In the genomic region with DNA sequence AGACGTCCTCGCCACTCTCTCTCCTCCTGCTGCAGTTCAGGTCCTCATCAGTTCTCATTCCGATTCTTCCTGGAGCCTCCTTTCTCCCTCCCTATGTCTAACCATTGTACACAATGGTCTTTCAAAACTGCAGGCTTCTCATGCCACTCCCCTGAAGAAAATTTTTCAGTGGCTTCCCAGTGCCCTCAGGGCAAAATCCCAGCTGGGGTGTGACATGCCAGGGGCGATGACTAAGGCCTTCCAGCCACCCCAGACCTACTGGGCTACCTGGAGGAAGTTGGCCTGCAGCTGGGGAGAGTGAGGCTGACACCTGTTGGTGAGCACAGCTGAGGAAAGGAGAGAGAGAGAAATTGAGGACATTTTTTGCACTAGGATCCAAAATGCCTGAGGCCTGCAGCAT, we compare ENCODE assay signal across 1 cellular context.
A peak's percentile ranks its signal among the peaks of the same experiment; 100 is the strongest.
TF ChIP-seq lines count a peak whose summit lies in the region.

No MANE protein-coding gene starts in this region.

TF ChIP-seq in HCT116, 20 proteins besides CTCF, POLR2A, EP300 and RAD21 (continued from another document):
- TF ChIP-seq, protein P1, sequence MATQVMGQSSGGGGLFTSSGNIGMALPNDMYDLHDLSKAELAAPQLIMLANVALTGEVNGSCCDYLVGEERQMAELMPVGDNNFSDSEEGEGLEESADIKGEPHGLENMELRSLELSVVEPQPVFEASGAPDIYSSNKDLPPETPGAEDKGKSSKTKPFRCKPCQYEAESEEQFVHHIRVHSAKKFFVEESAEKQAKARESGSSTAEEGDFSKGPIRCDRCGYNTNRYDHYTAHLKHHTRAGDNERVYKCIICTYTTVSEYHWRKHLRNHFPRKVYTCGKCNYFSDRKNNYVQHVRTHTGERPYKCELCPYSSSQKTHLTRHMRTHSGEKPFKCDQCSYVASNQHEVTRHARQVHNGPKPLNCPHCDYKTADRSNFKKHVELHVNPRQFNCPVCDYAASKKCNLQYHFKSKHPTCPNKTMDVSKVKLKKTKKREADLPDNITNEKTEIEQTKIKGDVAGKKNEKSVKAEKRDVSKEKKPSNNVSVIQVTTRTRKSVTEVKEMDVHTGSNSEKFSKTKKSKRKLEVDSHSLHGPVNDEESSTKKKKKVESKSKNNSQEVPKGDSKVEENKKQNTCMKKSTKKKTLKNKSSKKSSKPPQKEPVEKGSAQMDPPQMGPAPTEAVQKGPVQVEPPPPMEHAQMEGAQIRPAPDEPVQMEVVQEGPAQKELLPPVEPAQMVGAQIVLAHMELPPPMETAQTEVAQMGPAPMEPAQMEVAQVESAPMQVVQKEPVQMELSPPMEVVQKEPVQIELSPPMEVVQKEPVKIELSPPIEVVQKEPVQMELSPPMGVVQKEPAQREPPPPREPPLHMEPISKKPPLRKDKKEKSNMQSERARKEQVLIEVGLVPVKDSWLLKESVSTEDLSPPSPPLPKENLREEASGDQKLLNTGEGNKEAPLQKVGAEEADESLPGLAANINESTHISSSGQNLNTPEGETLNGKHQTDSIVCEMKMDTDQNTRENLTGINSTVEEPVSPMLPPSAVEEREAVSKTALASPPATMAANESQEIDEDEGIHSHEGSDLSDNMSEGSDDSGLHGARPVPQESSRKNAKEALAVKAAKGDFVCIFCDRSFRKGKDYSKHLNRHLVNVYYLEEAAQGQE (IDR thresholded peaks at IDR 0.05; ENCODE audit: low read depth): no peak
- TF ChIP-seq CBX3 (IDR thresholded peaks at IDR 0.05; ENCODE audit: low read depth) (peak; percentile 66; the same call in 1 of the 2 replicates), SP1 (IDR thresholded peaks at IDR 0.05; ENCODE audit: low read depth) (peak; percentile 65), ZFX (IDR thresholded peaks at IDR 0.05) (no peak), TCF7L2 (IDR thresholded peaks at IDR 0.05; ENCODE audit: borderline replicate concordance, extremely low read depth, insufficient read depth, insufficient read length) (no peak), FOSL1 (IDR thresholded peaks at IDR 0.05; ENCODE audit: low read depth) (peak; percentile 74), YY1 (IDR thresholded peaks at IDR 0.05; ENCODE audit: extremely low read depth, insufficient replicate concordance, low read depth, low read length) (peak; percentile 37), EZH2phosphoT487 (IDR thresholded peaks at IDR 0.05; ENCODE audit: borderline replicate concordance) (no peak), EZH2 (IDR thresholded peaks at IDR 0.05) (no peak), ELF1 (IDR thresholded peaks at IDR 0.05; ENCODE audit: borderline replicate concordance, low read depth) (no peak), ZNF274 (IDR thresholded peaks at IDR 0.05; ENCODE audit: low read depth, low read length) (no peak), EGR1 (IDR thresholded peaks at IDR 0.05; ENCODE audit: low read depth) (no peak), POLR2AphosphoS5 (IDR thresholded peaks at IDR 0.05; ENCODE audit: low read depth, low read length) (peak; percentile 20; the same call in 1 of the 2 replicates)
- TF ChIP-seq, protein P2, sequence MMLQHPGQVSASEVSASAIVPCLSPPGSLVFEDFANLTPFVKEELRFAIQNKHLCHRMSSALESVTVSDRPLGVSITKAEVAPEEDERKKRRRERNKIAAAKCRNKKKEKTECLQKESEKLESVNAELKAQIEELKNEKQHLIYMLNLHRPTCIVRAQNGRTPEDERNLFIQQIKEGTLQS (IDR thresholded peaks at IDR 0.05): no peak
- TF ChIP-seq, protein P3, sequence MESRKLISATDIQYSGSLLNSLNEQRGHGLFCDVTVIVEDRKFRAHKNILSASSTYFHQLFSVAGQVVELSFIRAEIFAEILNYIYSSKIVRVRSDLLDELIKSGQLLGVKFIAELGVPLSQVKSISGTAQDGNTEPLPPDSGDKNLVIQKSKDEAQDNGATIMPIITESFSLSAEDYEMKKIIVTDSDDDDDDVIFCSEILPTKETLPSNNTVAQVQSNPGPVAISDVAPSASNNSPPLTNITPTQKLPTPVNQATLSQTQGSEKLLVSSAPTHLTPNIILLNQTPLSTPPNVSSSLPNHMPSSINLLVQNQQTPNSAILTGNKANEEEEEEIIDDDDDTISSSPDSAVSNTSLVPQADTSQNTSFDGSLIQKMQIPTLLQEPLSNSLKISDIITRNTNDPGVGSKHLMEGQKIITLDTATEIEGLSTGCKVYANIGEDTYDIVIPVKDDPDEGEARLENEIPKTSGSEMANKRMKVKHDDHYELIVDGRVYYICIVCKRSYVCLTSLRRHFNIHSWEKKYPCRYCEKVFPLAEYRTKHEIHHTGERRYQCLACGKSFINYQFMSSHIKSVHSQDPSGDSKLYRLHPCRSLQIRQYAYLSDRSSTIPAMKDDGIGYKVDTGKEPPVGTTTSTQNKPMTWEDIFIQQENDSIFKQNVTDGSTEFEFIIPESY (IDR thresholded peaks at IDR 0.05; ENCODE audit: extremely low read depth, insufficient replicate concordance, low read length): no peak
